Comparison of ENCODE assay signal across 1 cellular context in genomic region chr6:32129297-32130088, GRCh38.
A peak's percentile ranks its signal among the peaks of the same experiment; 100 is the strongest.
TF ChIP-seq lines count a peak whose summit lies in the region.

No MANE protein-coding gene starts in this region.

TF ChIP-seq in HEK293, 187 proteins besides CTCF, POLR2A, EP300 and RAD21:
- TF ChIP-seq REST (tag by site-specific recombination; IDR thresholded peaks at IDR 0.05), result peak; percentile 31; the same call in 1 of the 2 replicates
- no peak for TF ChIP-seq ZNF138 (tag by site-specific recombination; IDR thresholded peaks at IDR 0.05; ENCODE audit: borderline replicate concordance)
- TF ChIP-seq MEIS1 (CRISPR knock-in tag; IDR thresholded peaks at IDR 0.05; ENCODE audit: borderline replicate concordance), result no peak
- TF ChIP-seq ZBTB6 (tag by site-specific recombination; IDR thresholded peaks at IDR 0.05), result peak; percentile 19; the same call in 1 of the 2 replicates
- TF ChIP-seq, protein P1, sequence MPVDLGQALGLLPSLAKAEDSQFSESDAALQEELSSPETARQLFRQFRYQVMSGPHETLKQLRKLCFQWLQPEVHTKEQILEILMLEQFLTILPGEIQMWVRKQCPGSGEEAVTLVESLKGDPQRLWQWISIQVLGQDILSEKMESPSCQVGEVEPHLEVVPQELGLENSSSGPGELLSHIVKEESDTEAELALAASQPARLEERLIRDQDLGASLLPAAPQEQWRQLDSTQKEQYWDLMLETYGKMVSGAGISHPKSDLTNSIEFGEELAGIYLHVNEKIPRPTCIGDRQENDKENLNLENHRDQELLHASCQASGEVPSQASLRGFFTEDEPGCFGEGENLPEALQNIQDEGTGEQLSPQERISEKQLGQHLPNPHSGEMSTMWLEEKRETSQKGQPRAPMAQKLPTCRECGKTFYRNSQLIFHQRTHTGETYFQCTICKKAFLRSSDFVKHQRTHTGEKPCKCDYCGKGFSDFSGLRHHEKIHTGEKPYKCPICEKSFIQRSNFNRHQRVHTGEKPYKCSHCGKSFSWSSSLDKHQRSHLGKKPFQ (tag by site-specific recombination; IDR thresholded peaks at IDR 0.05), result no peak
- no peak for TF ChIP-seq YY1 (tag by site-specific recombination; IDR thresholded peaks at IDR 0.05)
- peak; percentile 47 for TF ChIP-seq ZFHX2 (tag by site-specific recombination; conservative IDR thresholded peaks at IDR 0.05)
- TF ChIP-seq ZNF792 (tag by site-specific recombination; IDR thresholded peaks at IDR 0.05), result no peak
- TF ChIP-seq ZNF394 (tag by site-specific recombination; IDR thresholded peaks at IDR 0.05; ENCODE audit: borderline replicate concordance), result peak; percentile 10; the same call in 1 of the 2 replicates
- TF ChIP-seq OSR2 (tag by site-specific recombination; IDR thresholded peaks at IDR 0.05), result peak; percentile 41
- TF ChIP-seq ZNF114 (tag by site-specific recombination; IDR thresholded peaks at IDR 0.05), result no peak
- no peak for TF ChIP-seq ZNF354C (tag by site-specific recombination; IDR thresholded peaks at IDR 0.05; ENCODE audit: borderline replicate concordance, low read depth)
